8 cellular contexts compared by ENCODE assay signal in the genomic region with DNA sequence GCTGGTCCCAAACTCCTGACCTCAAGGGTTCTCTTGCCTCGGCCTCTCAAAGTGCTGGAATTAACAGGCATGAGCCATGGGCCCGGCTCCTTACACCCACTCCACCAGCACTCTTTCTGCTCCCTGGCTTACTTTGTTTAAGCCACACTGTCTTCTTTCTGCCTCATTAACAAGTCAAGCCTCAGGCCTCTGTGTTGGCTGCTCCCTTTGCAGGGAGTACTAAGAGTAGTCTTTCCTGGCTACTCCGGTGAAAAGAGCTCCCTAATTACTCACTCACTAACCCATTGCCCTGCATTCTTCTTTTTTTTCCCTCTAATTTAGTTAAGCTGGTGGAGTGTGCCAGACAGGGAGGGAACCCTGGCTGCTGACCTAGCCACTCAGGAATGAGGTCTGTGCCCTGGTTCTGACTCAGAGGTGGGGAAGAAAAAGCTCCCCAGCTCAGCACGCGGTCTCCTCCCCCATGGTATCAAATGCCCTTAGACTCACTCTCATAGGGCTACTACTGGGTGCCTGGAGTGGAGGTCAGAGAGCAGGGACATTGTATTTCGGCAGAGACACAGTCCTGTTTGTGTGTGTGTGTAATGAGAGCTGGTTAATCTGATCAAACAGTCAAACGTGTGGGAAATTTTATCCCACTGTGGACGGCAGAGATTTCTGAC. TPM values are rescaled to one million over a fixed set of nuclear protein-coding genes. Genes with fewer than 3 reads are reported as not detected.
DNase-seq lines count a peak whose midpoint lies in the region; ATAC-seq, FAIRE-seq and TF ChIP-seq lines count a peak whose summit lies in the region.

No MANE protein-coding gene starts in this region.

- H3K4me3 ChIP-seq in pancreas: no peak overlapping the region

- peak; percentile 30 for DNase-seq in activated CD4-positive, alpha-beta memory T cell treated with anti-CD3 and anti-CD28 coated beads for 36 hours
- no peak for DNase-seq in activated CD4-positive, alpha-beta memory T cell treated with anti-CD3 and anti-CD28 coated beads, Interleukin-2, amount 10 ng/mL, durations not matched to agents 7 days and 5 days
- peak; percentile 25 for DNase-seq in SK-MEL-5 (ENCODE audit: low read depth, low spot score)
- DNase-seq in fibroblast of the conjunctiva (ENCODE audit: low read depth): peak; percentile 91
- DNase-seq in pancreas: peak in 4 of 6 donors; percentile 48 to 67 (median 58)
- DNase-seq in GM10266 (ENCODE audit: extremely low spot score): no peak
- DNase-seq in GM12892 (ENCODE audit: insufficient read length): no peak

- TF ChIP-seq CTCF in pancreas (IDR thresholded peaks at IDR 0.05) (no peak), GM10266 (IDR thresholded peaks at IDR 0.05; ENCODE audit: control insufficient read depth, insufficient read depth, low read depth, missing control alignments) (no peak)

- H3K27ac ChIP-seq in pancreas: peak overlapping the region; percentile 9 to 60 (median 40)

- 45 to 49% methylated on average over 8 of the region's 8 CpGs for WGBS in pancreas, 2 donors

- no peak for TF ChIP-seq POLR2A in GM12892 (IDR thresholded peaks at IDR 0.05; ENCODE audit: low read depth, low read length)

- peaks cover 0 to 7% (median 0%) of the 10 kb centered on the region in 3 donors for H3K4me1 ChIP-seq in pancreas

- H3K36me3 ChIP-seq in pancreas: no peaks in the 10 kb centered on the region

- ATAC-seq in pancreas (peak; percentile 87 to 94 (median 92)), HG02588 (IDR thresholded peaks at IDR 0.05; ENCODE audit: unreplicated experiment) (no peak)

- H3K27me3 Mint-ChIP-seq in activated CD4-positive, alpha-beta memory T cell treated with anti-CD3 and anti-CD28 coated beads for 36 hours: no peaks in the 10 kb centered on the region
- H3K27me3 Mint-ChIP-seq in activated CD4-positive, alpha-beta memory T cell treated with anti-CD3 and anti-CD28 coated beads, Interleukin-2, amount 10 ng/mL, durations not matched to agents 7 days and 5 days: no peaks in the 10 kb centered on the region

- H3K9me3 ChIP-seq in pancreas: no peaks in the 10 kb centered on the region

- POLR2A ChIA-PET in activated CD4-positive, alpha-beta memory T cell treated with anti-CD3 and anti-CD28 coated beads for 36 hours (lab: Charles Lee): interaction anchor here (1.2 kb wide), 1 partner anchor 11 kb away, joined by 3 read pairs; no protein-coding TSS in a partner anchor
- POLR2A ChIA-PET in activated CD4-positive, alpha-beta memory T cell treated with anti-CD3 and anti-CD28 coated beads, Interleukin-2, amount 10 ng/mL, durations not matched to agents 7 days and 5 days (lab: Charles Lee): interaction anchor here (1.3 to 1.6 kb wide), 2 partner anchors 20 to 23 kb away, joined by 4 to 5 read pairs; a partner anchor contains a TSS

- H3K4me1 Mint-ChIP-seq in activated CD4-positive, alpha-beta memory T cell treated with anti-CD3 and anti-CD28 coated beads for 36 hours (ENCODE audit: low read depth): peaks cover 58% of the 10 kb centered on the region
- peaks cover 68% of the 10 kb centered on the region for H3K4me1 Mint-ChIP-seq in activated CD4-positive, alpha-beta memory T cell treated with anti-CD3 and anti-CD28 coated beads, Interleukin-2, amount 10 ng/mL, durations not matched to agents 7 days and 5 days

- peak overlapping the region; percentile 57 for H3K27ac Mint-ChIP-seq in activated CD4-positive, alpha-beta memory T cell treated with anti-CD3 and anti-CD28 coated beads for 36 hours
- H3K27ac Mint-ChIP-seq in activated CD4-positive, alpha-beta memory T cell treated with anti-CD3 and anti-CD28 coated beads, Interleukin-2, amount 10 ng/mL, durations not matched to agents 7 days and 5 days: no peak overlapping the region

- in situ Hi-C loops in SK-MEL-5 (cut with HindIII; ENCODE audit: low pct_unique_long_range_greater_than_20kb, low sequenced_read_pairs): no loop called here

- H3K36me3 Mint-ChIP-seq in activated CD4-positive, alpha-beta memory T cell treated with anti-CD3 and anti-CD28 coated beads for 36 hours: peaks cover 20% of the 10 kb centered on the region
- peaks cover 44% of the 10 kb centered on the region for H3K36me3 Mint-ChIP-seq in activated CD4-positive, alpha-beta memory T cell treated with anti-CD3 and anti-CD28 coated beads, Interleukin-2, amount 10 ng/mL, durations not matched to agents 7 days and 5 days (ENCODE audit: low read depth)

- intact Hi-C loops in activated CD4-positive, alpha-beta memory T cell treated with anti-CD3 and anti-CD28 coated beads for 36 hours (cut with micrococcal nuclease): no loop called here
- intact Hi-C loops in pancreas (cut with DNase I): no loop called here

- FAIRE-seq in pancreas (lab: Jason Lieb, UNC) (no peak), GM12892 (lab: Jason Lieb, UNC) (no peak)

- H3K9me3 Mint-ChIP-seq in activated CD4-positive, alpha-beta memory T cell treated with anti-CD3 and anti-CD28 coated beads for 36 hours: no peaks in the 10 kb centered on the region
- H3K9me3 Mint-ChIP-seq in activated CD4-positive, alpha-beta memory T cell treated with anti-CD3 and anti-CD28 coated beads, Interleukin-2, amount 10 ng/mL, durations not matched to agents 7 days and 5 days: no peaks in the 10 kb centered on the region

- no peak overlapping the region for H3K4me3 Mint-ChIP-seq in activated CD4-positive, alpha-beta memory T cell treated with anti-CD3 and anti-CD28 coated beads for 36 hours
- H3K4me3 Mint-ChIP-seq in activated CD4-positive, alpha-beta memory T cell treated with anti-CD3 and anti-CD28 coated beads, Interleukin-2, amount 10 ng/mL, durations not matched to agents 7 days and 5 days: no peak overlapping the region

- CTCF ChIA-PET in activated CD4-positive, alpha-beta memory T cell treated with anti-CD3 and anti-CD28 coated beads for 36 hours (lab: Charles Lee): interaction anchor here (0.7 kb wide), 1 partner anchor 48 kb away, joined by 3 read pairs; no protein-coding TSS in a partner anchor
- CTCF ChIA-PET in activated CD4-positive, alpha-beta memory T cell treated with anti-CD3 and anti-CD28 coated beads, Interleukin-2, amount 10 ng/mL, durations not matched to agents 7 days and 5 days (lab: Charles Lee): interaction anchor here (1.1 to 1.7 kb wide), 2 partner anchors 22 to 49 kb away, joined by 4 to 5 read pairs; no protein-coding TSS in a partner anchor

- H3K27me3 ChIP-seq in pancreas: no peaks in the 10 kb centered on the region

RNA-seq across cellular contexts. Expression of a gene that starts 19.8 kb away (rescaled TPM):
- total RNA-seq in activated CD4-positive, alpha-beta memory T cell treated with anti-CD3 and anti-CD28 coated beads for 36 hours: 10 to 100 TPM; 13.1 to 15.8 TPM
- total RNA-seq in activated CD4-positive, alpha-beta memory T cell treated with anti-CD3 and anti-CD28 coated beads, Interleukin-2, amount 10 ng/mL, durations not matched to agents 7 days and 5 days: 10 to 100 TPM; 17.8 to 18.6 TPM
- 1.3 and 3.7 TPM in 2 replicates for total RNA-seq in SK-MEL-5 (2014; rRNA removed; shearing (Covaris generic))
- 2.5 and 3.5 TPM in 2 replicates for polyA plus RNA-seq in SK-MEL-5 (2015; cell fraction: cytosol; rRNA removed)
- polyA plus RNA-seq in SK-MEL-5 (2015; cell fraction: nucleus; rRNA removed): 0.44 and 1.7 TPM in 2 replicates
- total RNA-seq in pancreas: 10 to 100 TPM in 3 of 6 donors, 1 to 10 TPM in 3; 8.9 to 16.6 (median 10.6) TPM
- polyA plus RNA-seq in pancreas: 1 to 10 TPM; 2.7 to 5.4 TPM
- 12.4 TPM for polyA plus RNA-seq in GM12892 (2012; ENCODE audit: missing spikeins)

RNA-seq across cellular contexts. Expression of a gene that starts 24.9 kb away (rescaled TPM):
- under 1 TPM in 1 of 2 experiments, not detected in 1; 0.24 TPM for total RNA-seq in activated CD4-positive, alpha-beta memory T cell treated with anti-CD3 and anti-CD28 coated beads for 36 hours
- total RNA-seq in activated CD4-positive, alpha-beta memory T cell treated with anti-CD3 and anti-CD28 coated beads, Interleukin-2, amount 10 ng/mL, durations not matched to agents 7 days and 5 days: not detected
- total RNA-seq in SK-MEL-5 (2014; rRNA removed; shearing (Covaris generic)): not detected in 2 replicates
- not detected in 2 replicates for polyA plus RNA-seq in SK-MEL-5 (2015; cell fraction: cytosol; rRNA removed)
- not detected in 2 replicates for polyA plus RNA-seq in SK-MEL-5 (2015; cell fraction: nucleus; rRNA removed)
- total RNA-seq in pancreas: not detected
- polyA plus RNA-seq in pancreas: not detected
- polyA plus RNA-seq in GM12892 (2012; ENCODE audit: missing spikeins): not detected

RNA-seq across cellular contexts. Expression of a gene that starts 47.5 kb away (rescaled TPM):
- total RNA-seq in activated CD4-positive, alpha-beta memory T cell treated with anti-CD3 and anti-CD28 coated beads for 36 hours: 10 to 100 TPM; 59.1 to 64.6 TPM
- total RNA-seq in activated CD4-positive, alpha-beta memory T cell treated with anti-CD3 and anti-CD28 coated beads, Interleukin-2, amount 10 ng/mL, durations not matched to agents 7 days and 5 days: 100 to 1,000 TPM; 206 to 214 TPM
- 0.08 TPM in 1 of 2 replicates, not detected in the other for total RNA-seq in SK-MEL-5 (2014; rRNA removed; shearing (Covaris generic))
- polyA plus RNA-seq in SK-MEL-5 (2015; cell fraction: cytosol; rRNA removed): 0.07 TPM in 1 of 2 replicates, not detected in the other
- polyA plus RNA-seq in SK-MEL-5 (2015; cell fraction: nucleus; rRNA removed): not detected in 2 replicates
- total RNA-seq in pancreas: 1 to 10 TPM in 3 of 6 donors, under 1 TPM in 3; 0.56 to 6.0 (median 1.2) TPM
- 1 to 10 TPM in 1 of 2 donors, under 1 TPM in 1; 0.75 to 1.1 TPM for polyA plus RNA-seq in pancreas
- polyA plus RNA-seq in GM12892 (2012; ENCODE audit: missing spikeins): 21.0 TPM

RNA-seq across cellular contexts. Expression of a gene that starts 53.2 kb away (rescaled TPM):
- 1 to 10 TPM; 1.8 to 3.7 TPM for total RNA-seq in activated CD4-positive, alpha-beta memory T cell treated with anti-CD3 and anti-CD28 coated beads for 36 hours
- total RNA-seq in activated CD4-positive, alpha-beta memory T cell treated with anti-CD3 and anti-CD28 coated beads, Interleukin-2, amount 10 ng/mL, durations not matched to agents 7 days and 5 days: 1 to 10 TPM; 5.2 to 5.4 TPM
- total RNA-seq in SK-MEL-5 (2014; rRNA removed; shearing (Covaris generic)): 0.11 TPM in 1 of 2 replicates, not detected in the other
- 0.18 TPM in 1 of 2 replicates, not detected in the other for polyA plus RNA-seq in SK-MEL-5 (2015; cell fraction: cytosol; rRNA removed)
- polyA plus RNA-seq in SK-MEL-5 (2015; cell fraction: nucleus; rRNA removed): 0.03 TPM in 1 of 2 replicates, not detected in the other
- 1 to 10 TPM; 1.0 to 3.1 (median 2.7) TPM for total RNA-seq in pancreas
- polyA plus RNA-seq in pancreas: 1 to 10 TPM; 1.4 to 5.5 TPM
- polyA plus RNA-seq in GM12892 (2012; ENCODE audit: missing spikeins): 1.8 TPM

Comparison
In these comparisons a context has a peak if more than half of its experiments do, and no peak if none do; other contexts are left out.
1. DNase-seq: peak in activated CD4-positive, alpha-beta memory T cell treated with anti-CD3 and anti-CD28 coated beads for 36 hours (single experiment), SK-MEL-5 (single experiment), fibroblast of the conjunctiva (single experiment) and pancreas (4 of 6); none in activated CD4-positive, alpha-beta memory T cell treated with anti-CD3 and anti-CD28 coated beads, Interleukin-2, amount 10 ng/mL, durations not matched to agents 7 days and 5 days (single experiment), GM10266 (single experiment) and GM12892 (single experiment).
2. RNA of a gene that starts 47.5 kb away (total RNA-seq): 206 to 214 TPM in activated CD4-positive, alpha-beta memory T cell treated with anti-CD3 and anti-CD28 coated beads, Interleukin-2, amount 10 ng/mL, durations not matched to agents 7 days and 5 days and 59.1 to 64.6 TPM in activated CD4-positive, alpha-beta memory T cell treated with anti-CD3 and anti-CD28 coated beads for 36 hours; 0.56 to 6.0 TPM in pancreas and 0.08 TPM in SK-MEL-5; every median in the first group is over 4 times any median in the second.